Comparison of ENCODE assay signal across 21 cellular contexts in genomic region chr12:1246637-1247036, GRCh38.
A peak's percentile ranks its signal among the peaks of the same experiment; 100 is the strongest.
DNase-seq lines count a peak whose midpoint lies in the region; FAIRE-seq and TF ChIP-seq lines count a peak whose summit lies in the region.
"Had no signal": no experiment of that assay in that cellular context is flagged by ENCODE, and none has a peak within 500 bp of the region (broad histone marks: within the 10 kb centered on the region; RNA-seq: fewer than 3 reads in every experiment).

No MANE protein-coding gene starts in this region.

- H2BK120ac ChIP-seq in mesendoderm (ENCODE audit: low read depth, low read length) = no peak overlapping the region

- DNase-seq in AG09309 (ENCODE audit: low read depth) (peak; percentile 18), LoVo (ENCODE audit: low spot score) (peak; percentile 34), astrocyte (ENCODE audit: low read depth) (no peak), fibroblast of the conjunctiva (ENCODE audit: low read depth) (peak; percentile 45), SK-N-DZ (ENCODE audit: low spot score) (no peak), DMS153 treated with DMSO at 0.1 percent for 48 hours (lab: John Stamatoyannopoulos, UW; ENCODE audit: unreplicated experiment) (no peak), mesendoderm (no peak)
- DNase-seq in activated CD4-positive, alpha-beta T cell treated with anti-CD3 and anti-CD28 coated beads for 48 hours = no peak
- DNase-seq: activated CD4-positive, alpha-beta memory T cell treated with anti-CD3 and anti-CD28 coated beads for 36 hours; activated effector memory CD4-positive, alpha-beta T cell treated with anti-CD3 and anti-CD28 coated beads, Interleukin-2, amount 50 U/mL, for 16 hours; effector memory CD8-positive, alpha-beta T cell; heart left ventricle; NCI-H2081 treated with DMSO at 0.1 percent for 48 hours; NCI-H345; NCI-H774; SW 1271 had no signal

- H2BK15ac ChIP-seq in mesendoderm (replicated peaks; ENCODE audit: low read depth) = no peak overlapping the region

- H3K27me3 ChIP-seq in astrocyte (ENCODE audit: insufficient read depth, low read length) (no peaks in the 10 kb centered on the region), mesendoderm (ENCODE audit: insufficient read depth, low read length, poor library complexity) (no peaks in the 10 kb centered on the region)
- H3K27me3 ChIP-seq: BLaER1, heart left ventricle had no signal

- H4K5ac ChIP-seq in mesendoderm (ENCODE audit: low read length) = no peak overlapping the region

- H3K9ac ChIP-seq in astrocyte (ENCODE audit: low read length) (no peak overlapping the region), mesendoderm (ENCODE audit: low read length) (no peak overlapping the region)
- H3K9ac ChIP-seq: BLaER1 had no signal

- no peak overlapping the region for H3K4me2 ChIP-seq in astrocyte (ENCODE audit: low read length)
- H3K4me2 ChIP-seq in mesendoderm (ENCODE audit: low read length) = no peak overlapping the region
- H3K4me2 ChIP-seq: BLaER1 had no signal

- no peak overlapping the region for H3K23ac ChIP-seq in mesendoderm (ENCODE audit: low read length)

- peaks cover 11% of the 10 kb centered on the region for H3K4me1 Mint-ChIP-seq in astrocyte (ENCODE audit: low read depth, unreplicated experiment)

- no peak overlapping the region for H2AFZ ChIP-seq in astrocyte (ENCODE audit: low read depth, low read length)

- H3K27ac Mint-ChIP-seq in astrocyte (ENCODE audit: unreplicated experiment) = no peak overlapping the region
- H3K27ac Mint-ChIP-seq: activated CD4-positive, alpha-beta memory T cell treated with anti-CD3 and anti-CD28 coated beads for 36 hours; type B pancreatic cell had no signal

- H3K4me3 ChIP-seq in AG09309 (ENCODE audit: control insufficient read depth, low read depth, low read length) (no peak overlapping the region), astrocyte (ENCODE audit: insufficient read depth, low read depth, low read length) (no peak overlapping the region), mesendoderm (ENCODE audit: low read length) (no peak overlapping the region)
- H3K4me3 ChIP-seq: BLaER1, heart left ventricle, prostate gland had no signal

- peak; percentile 43 for FAIRE-seq in astrocyte (lab: Jason Lieb, UNC)
- FAIRE-seq: colon had no signal

- H3K56ac ChIP-seq in mesendoderm (ENCODE audit: low read length) = no peak overlapping the region

- H3K36me3 ChIP-seq in astrocyte (ENCODE audit: insufficient read depth, low read length) (no peaks in the 10 kb centered on the region), mesendoderm (ENCODE audit: control insufficient read depth, insufficient read depth, low read length) (no peaks in the 10 kb centered on the region)
- H3K36me3 ChIP-seq: prostate gland had no signal

- H3K27ac ChIP-seq in astrocyte (ENCODE audit: low read depth, low read length) (no peak overlapping the region), mesendoderm (ENCODE audit: low read depth, low read length) (no peak overlapping the region)
- H3K27ac ChIP-seq: BLaER1, heart left ventricle, prostate gland had no signal

- TF ChIP-seq CTCF in AG09309 (IDR thresholded peaks at IDR 0.05; ENCODE audit: control insufficient read depth, insufficient read depth, low read depth, low read length, missing control alignments) (no peak), astrocyte (IDR thresholded peaks at IDR 0.05; ENCODE audit: insufficient read depth, low read depth, low read length) (no peak)

- H3K27me3 Mint-ChIP-seq in astrocyte (ENCODE audit: low read depth, unreplicated experiment) = no peaks in the 10 kb centered on the region
- H3K27me3 Mint-ChIP-seq: activated CD4-positive, alpha-beta memory T cell treated with anti-CD3 and anti-CD28 coated beads for 36 hours; effector memory CD8-positive, alpha-beta T cell; IgD-negative memory B cell; type B pancreatic cell had no signal

- H3K36me3 Mint-ChIP-seq in astrocyte (ENCODE audit: low read depth, unreplicated experiment) = peaks cover 2% of the 10 kb centered on the region
- H3K36me3 Mint-ChIP-seq: activated CD4-positive, alpha-beta memory T cell treated with anti-CD3 and anti-CD28 coated beads for 36 hours had no signal

- H2AK5ac ChIP-seq in mesendoderm (ENCODE audit: low read length) = no peak overlapping the region

- no peak overlapping the region for H3K18ac ChIP-seq in mesendoderm (ENCODE audit: low read length)

- no peak overlapping the region for H3K4ac ChIP-seq in mesendoderm (ENCODE audit: low read depth, low read length)

- no peaks in the 10 kb centered on the region for H4K20me1 ChIP-seq in astrocyte (ENCODE audit: insufficient read depth, low read length)
- H4K20me1 ChIP-seq: BLaER1 had no signal

- H3K4me3 Mint-ChIP-seq in astrocyte (ENCODE audit: unreplicated experiment) = no peak overlapping the region
- H3K4me3 Mint-ChIP-seq: activated CD4-positive, alpha-beta memory T cell treated with anti-CD3 and anti-CD28 coated beads for 36 hours; effector memory CD8-positive, alpha-beta T cell; IgD-negative memory B cell; type B pancreatic cell had no signal

- H4K8ac ChIP-seq in mesendoderm (ENCODE audit: low read depth, low read length) = no peak overlapping the region

- no peaks in the 10 kb centered on the region for H3K9me3 ChIP-seq in astrocyte (ENCODE audit: insufficient read depth, low read depth, low read length)
- H3K9me3 ChIP-seq: BLaER1, heart left ventricle, prostate gland had no signal

- H3K79me2 ChIP-seq in astrocyte (ENCODE audit: insufficient read depth, low read length) = no peaks in the 10 kb centered on the region
- H3K79me2 ChIP-seq in mesendoderm (ENCODE audit: control insufficient read depth, insufficient read depth, low read length) = no peaks in the 10 kb centered on the region

- no peak overlapping the region for H2BK5ac ChIP-seq in mesendoderm (ENCODE audit: low read length)

- no peaks in the 10 kb centered on the region for H3K9me3 Mint-ChIP-seq in astrocyte (ENCODE audit: unreplicated experiment)
- H3K9me3 Mint-ChIP-seq: activated CD4-positive, alpha-beta memory T cell treated with anti-CD3 and anti-CD28 coated beads for 36 hours; effector memory CD8-positive, alpha-beta T cell; IgD-negative memory B cell; type B pancreatic cell had no signal

- WGBS in mesendoderm (ENCODE audit: extremely low coverage, insufficient coverage, low lambda C conversion rate) = no CpG with 5 or more reads among the region's 2 CpGs

- no peaks in the 10 kb centered on the region for H3K79me1 ChIP-seq in mesendoderm (ENCODE audit: low read length)

- peaks cover 3% of the 10 kb centered on the region for H3K4me1 ChIP-seq in astrocyte (ENCODE audit: insufficient read depth, low read length)
- peaks cover 2% of the 10 kb centered on the region for H3K4me1 ChIP-seq in mesendoderm (ENCODE audit: control insufficient read depth, low read depth, low read length)
- H3K4me1 ChIP-seq: BLaER1, prostate gland had no signal

Comparison
In these comparisons a context has a peak if more than half of its experiments do, and no peak if none do; other contexts are left out.
1. DNase-seq: peak in AG09309 (single experiment), LoVo (single experiment) and fibroblast of the conjunctiva (single experiment); none in astrocyte (single experiment), SK-N-DZ (single experiment), DMS153 treated with DMSO at 0.1 percent for 48 hours (single experiment), mesendoderm (single experiment) and activated CD4-positive, alpha-beta T cell treated with anti-CD3 and anti-CD28 coated beads for 48 hours (single experiment).